Comparison of ENCODE assay signal across 17 cellular contexts in genomic region chr9:87527211-87527916, GRCh38. TPM values are rescaled to one million over a fixed set of nuclear protein-coding genes. Genes with fewer than 3 reads are reported as not detected.
A peak's percentile ranks its signal among the peaks of the same experiment; 100 is the strongest.
DNase-seq lines count a peak whose midpoint lies in the region; ATAC-seq and TF ChIP-seq lines count a peak whose summit lies in the region.
"Had no signal": no experiment of that assay in that cellular context is flagged by ENCODE, and none has a peak within 500 bp of the region (broad histone marks: within the 10 kb centered on the region; RNA-seq: fewer than 3 reads in every experiment).

No MANE protein-coding gene starts in this region.

- no peaks in the 10 kb centered on the region for H3K36me3 Mint-ChIP-seq in activated T-helper 1 cell treated with anti-CD3 and anti-CD28 coated beads, Interleukin-12 subunit alpha, Interleukin-12 subunit beta, Interleukin-2, Interleukin-4 antibody, amounts not matched to agents 30 ng/mL and 10 ng/mL and 1 ng/mL, durations not matched to agents 14 hours and 24 hours and 36 hours (ENCODE audit: low read depth)
- H3K36me3 Mint-ChIP-seq: IgD-negative memory B cell had no signal

- H3K27me3 Mint-ChIP-seq in activated T-helper 1 cell treated with anti-CD3 and anti-CD28 coated beads, Interleukin-12 subunit alpha, Interleukin-12 subunit beta, Interleukin-2, Interleukin-4 antibody, amounts not matched to agents 30 ng/mL and 10 ng/mL and 1 ng/mL, durations not matched to agents 14 hours and 24 hours and 36 hours (ENCODE audit: insufficient read depth), result peaks cover 2% of the 10 kb centered on the region

- no peak for TF ChIP-seq CTCF in VCaP (conservative IDR thresholded peaks at IDR 0.05)

- peaks cover 12% of the 10 kb centered on the region for H3K36me3 ChIP-seq in SJCRH30

- H3K4me1 Mint-ChIP-seq in activated T-helper 1 cell treated with anti-CD3 and anti-CD28 coated beads, Interleukin-12 subunit alpha, Interleukin-12 subunit beta, Interleukin-2, Interleukin-4 antibody, amounts not matched to agents 30 ng/mL and 10 ng/mL and 1 ng/mL, durations not matched to agents 14 hours and 24 hours and 36 hours (ENCODE audit: low read depth), result no peaks in the 10 kb centered on the region
- H3K4me1 Mint-ChIP-seq: IgD-negative memory B cell had no signal

- no peaks in the 10 kb centered on the region for H3K9me3 Mint-ChIP-seq in activated T-helper 1 cell treated with anti-CD3 and anti-CD28 coated beads, Interleukin-12 subunit alpha, Interleukin-12 subunit beta, Interleukin-2, Interleukin-4 antibody, amounts not matched to agents 30 ng/mL and 10 ng/mL and 1 ng/mL, durations not matched to agents 14 hours and 24 hours and 36 hours

- H3K4me3 ChIP-seq in right cardiac atrium (ENCODE audit: low read length) (no peak overlapping the region), SJCRH30 (no peak overlapping the region)
- H3K4me3 ChIP-seq: A549, PC-9 had no signal

- H3K27ac ChIP-seq in VCaP (peak overlapping the region; percentile 31), right cardiac atrium (ENCODE audit: low read length) (no peak overlapping the region), SJCRH30 (no peak overlapping the region)
- H3K27ac ChIP-seq: A549, C4-2B, PC-9 had no signal

- WGBS in right cardiac atrium, result 70% methylated on average over 13 of the region's 13 CpGs

- H3K27me3 ChIP-seq in right cardiac atrium (ENCODE audit: control insufficient read depth, insufficient read depth) (no peaks in the 10 kb centered on the region), SJCRH30 (no peaks in the 10 kb centered on the region)

- no peaks in the 10 kb centered on the region for H3K4me1 ChIP-seq in right cardiac atrium (ENCODE audit: control insufficient read depth, insufficient read depth, low read length)
- H3K4me1 ChIP-seq in SJCRH30, result no peaks in the 10 kb centered on the region

- H3K9me3 ChIP-seq in right cardiac atrium (ENCODE audit: control insufficient read depth, low read length), result no peaks in the 10 kb centered on the region
- H3K9me3 ChIP-seq in SJCRH30 (replicated peaks), result no peaks in the 10 kb centered on the region
- H3K9me3 ChIP-seq: A549 had no signal

- no peak overlapping the region for H3K27ac Mint-ChIP-seq in activated T-helper 1 cell treated with anti-CD3 and anti-CD28 coated beads, Interleukin-12 subunit alpha, Interleukin-12 subunit beta, Interleukin-2, Interleukin-4 antibody, amounts not matched to agents 30 ng/mL and 10 ng/mL and 1 ng/mL, durations not matched to agents 14 hours and 24 hours and 36 hours
- H3K27ac Mint-ChIP-seq: IgD-negative memory B cell had no signal

- DNase-seq in DMS153 (lab: John Stamatoyannopoulos, UW) (peak; percentile 25), NCI-H2029 (lab: John Stamatoyannopoulos, UW) (peak; percentile 39), left lobe of liver (ENCODE audit: low spot score) (no peak), right cardiac atrium (no peak), posterior vena cava (ENCODE audit: low spot score) (no peak), SJCRH30 (no peak)
- DNase-seq in activated T-helper 1 cell treated with anti-CD3 and anti-CD28 coated beads, Interleukin-12 subunit alpha, Interleukin-12 subunit beta, Interleukin-2, Interleukin-4 antibody, amounts not matched to agents 30 ng/mL and 10 ng/mL and 1 ng/mL, durations not matched to agents 14 hours and 24 hours and 36 hours (ENCODE audit: low spot score), result no peak
- DNase-seq: MV-4-11, NCI-H187 treated with DMSO at 0.1 percent for 48 hours, NCI-H226, NCI-H526, PC-9 had no signal

- ATAC-seq in left lobe of liver (peak; percentile 64), right cardiac atrium (no peak)
- ATAC-seq: HCT116 had no signal

- no peak overlapping the region for H3K4me3 Mint-ChIP-seq in activated T-helper 1 cell treated with anti-CD3 and anti-CD28 coated beads, Interleukin-12 subunit alpha, Interleukin-12 subunit beta, Interleukin-2, Interleukin-4 antibody, amounts not matched to agents 30 ng/mL and 10 ng/mL and 1 ng/mL, durations not matched to agents 14 hours and 24 hours and 36 hours
- H3K4me3 Mint-ChIP-seq: IgD-negative memory B cell had no signal

- intact Hi-C loops in activated T-helper 1 cell treated with anti-CD3 and anti-CD28 coated beads, Interleukin-12 subunit alpha, Interleukin-12 subunit beta, Interleukin-2, Interleukin-4 antibody, amounts not matched to agents 30 ng/mL and 10 ng/mL and 1 ng/mL, durations not matched to agents 14 hours and 24 hours and 36 hours (cut with micrococcal nuclease), result no loop called here
- intact Hi-C loops in right cardiac atrium (cut with DNase I), result no loop called here
- intact Hi-C loops in posterior vena cava (cut with DNase I), result no loop called here

RNA-seq across cellular contexts. Expression of gene DAPK1, which starts 29.7 kb away (rescaled TPM):
- total RNA-seq in left lobe of liver, result 58.0 TPM
- total RNA-seq in activated T-helper 1 cell treated with anti-CD3 and anti-CD28 coated beads, Interleukin-12 subunit alpha, Interleukin-12 subunit beta, Interleukin-2, Interleukin-4 antibody, amounts not matched to agents 30 ng/mL and 10 ng/mL and 1 ng/mL, durations not matched to agents 14 hours and 24 hours and 36 hours, result 2.0 and 2.8 TPM in 2 replicates
- total RNA-seq in right cardiac atrium, result 10 to 100 TPM; 15.1 to 20.1 (median 18.5) TPM
- 5.2 TPM for polyA plus RNA-seq in right cardiac atrium
- total RNA-seq in posterior vena cava, result 10 to 100 TPM; 33.2 to 34.3 TPM
- 62.0 and 73.5 TPM in 2 replicates for total RNA-seq in SJCRH30 (2014; rRNA removed; shearing (Covaris generic))

Comparison
In these comparisons a context has a peak if more than half of its experiments do, and no peak if none do; other contexts are left out.
1. DNase-seq: peak in DMS153 (single experiment) and NCI-H2029 (single experiment); none in left lobe of liver (single experiment), activated T-helper 1 cell treated with anti-CD3 and anti-CD28 coated beads, Interleukin-12 subunit alpha, Interleukin-12 subunit beta, Interleukin-2, Interleukin-4 antibody, amounts not matched to agents 30 ng/mL and 10 ng/mL and 1 ng/mL, durations not matched to agents 14 hours and 24 hours and 36 hours (single experiment), right cardiac atrium (0 of 3), posterior vena cava (single experiment) and SJCRH30 (0 of 2).